ENCODE assay signal across 16 cellular contexts in the genomic region with DNA sequence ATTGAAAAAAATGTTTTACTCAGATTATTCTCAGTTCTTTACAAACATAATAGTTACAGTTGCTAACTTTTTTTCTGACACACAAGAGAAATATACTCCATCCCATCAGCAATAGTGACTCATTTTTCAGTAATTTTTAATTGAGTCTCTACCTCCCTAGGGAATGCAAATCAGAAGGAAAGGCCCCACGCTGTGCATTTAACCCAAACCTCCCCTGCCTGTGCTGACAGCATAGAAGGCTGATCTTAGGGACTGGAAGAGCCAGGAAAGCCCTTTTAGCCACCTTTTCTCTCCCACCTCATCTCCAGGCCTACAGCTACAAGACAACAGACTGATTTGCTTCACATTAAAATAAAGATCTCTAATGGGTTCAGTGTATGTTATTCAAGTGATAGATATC. TPM values are rescaled to one million over a fixed set of nuclear protein-coding genes. Genes with fewer than 3 reads are reported as not detected.
DNase-seq lines count a peak whose midpoint lies in the region; ATAC-seq, FAIRE-seq and TF ChIP-seq lines count a peak whose summit lies in the region.
"Had no signal": no experiment of that assay in that cellular context is flagged by ENCODE, and none has a peak within 500 bp of the region (broad histone marks: within the 10 kb centered on the region; RNA-seq: fewer than 3 reads in every experiment).

No MANE protein-coding gene starts in this region.

- H3K4me3 ChIP-seq in BE2C (ENCODE audit: low read depth, low read length) (no peak overlapping the region), mammary epithelial cell (replicated peaks in 1 of 3; ENCODE audit: insufficient read depth in 1 of 3, low read depth in 2 of 3, low read length in 3 of 3) (no peak overlapping the region), mesendoderm (ENCODE audit: low read length) (no peak overlapping the region)
- H3K4me3 ChIP-seq: ascending aorta had no signal

- no peak for TF ChIP-seq POLR2A in GM12892 (IDR thresholded peaks at IDR 0.05; ENCODE audit: low read depth, low read length)

- no peak overlapping the region for H3K23ac ChIP-seq in mesendoderm (ENCODE audit: low read length)

- H2AFZ ChIP-seq in mammary epithelial cell (ENCODE audit: low read depth, low read length): no peak overlapping the region

- H3K9ac ChIP-seq in mammary epithelial cell (ENCODE audit: insufficient read depth, low read length) (no peak overlapping the region), mesendoderm (ENCODE audit: low read length) (no peak overlapping the region)

- H2BK120ac ChIP-seq in mesendoderm (ENCODE audit: low read depth, low read length): no peak overlapping the region

- H3K27ac ChIP-seq in mammary epithelial cell (ENCODE audit: insufficient read depth, low read depth, low read length) (no peak overlapping the region), mesendoderm (ENCODE audit: low read depth, low read length) (no peak overlapping the region)
- H3K27ac ChIP-seq: ascending aorta had no signal

- CTCF ChIA-PET in mammary epithelial cell (lab: Charles Lee; ENCODE audit: low non-redundant PET): no interaction called here

- H2AK5ac ChIP-seq in mesendoderm (ENCODE audit: low read length): no peak overlapping the region

- H3K4ac ChIP-seq in mesendoderm (ENCODE audit: low read depth, low read length): no peak overlapping the region

- no peaks in the 10 kb centered on the region for H3K36me3 ChIP-seq in BE2C
- no peaks in the 10 kb centered on the region for H3K36me3 ChIP-seq in mammary epithelial cell (ENCODE audit: insufficient read depth, low read length)
- H3K36me3 ChIP-seq in mesendoderm (ENCODE audit: control insufficient read depth, insufficient read depth, low read length): no peaks in the 10 kb centered on the region
- H3K36me3 ChIP-seq: ascending aorta had no signal

- no peak overlapping the region for H3K18ac ChIP-seq in mesendoderm (ENCODE audit: low read length)

- no peak overlapping the region for H2BK5ac ChIP-seq in mesendoderm (ENCODE audit: low read length)

- dilution Hi-C loops in mammary epithelial cell (cut with HindIII; ENCODE audit: low sequenced_read_pairs): no loop called here

- H3K4me1 ChIP-seq in BE2C: peaks cover 35% of the 10 kb centered on the region
- H3K4me1 ChIP-seq in mammary epithelial cell (ENCODE audit: insufficient read depth, low read length): no peaks in the 10 kb centered on the region
- H3K4me1 ChIP-seq in mesendoderm (ENCODE audit: control insufficient read depth, low read depth, low read length): no peaks in the 10 kb centered on the region
- H3K4me1 ChIP-seq: ascending aorta had no signal

- no peak overlapping the region for H2BK15ac ChIP-seq in mesendoderm (replicated peaks; ENCODE audit: low read depth)

- in situ Hi-C loops in mammary epithelial cell (cut with MboI; ENCODE audit: low sequenced_read_pairs in 2 of 2): no loop called here

- ATAC-seq in HG02981 (IDR thresholded peaks at IDR 0.05; ENCODE audit: unreplicated experiment) (no peak), GM19324 (IDR thresholded peaks at IDR 0.05; ENCODE audit: low FRiP score, unreplicated experiment) (no peak), HG02938 (IDR thresholded peaks at IDR 0.05; ENCODE audit: unreplicated experiment) (no peak)
- ATAC-seq: left colon had no signal

- 67% methylated on average over 1 of the region's 1 CpG for WGBS in mammary epithelial cell (ENCODE audit: low coverage, missing lambda C conversion rate)
- no CpG with 5 or more reads among the region's 1 CpG for WGBS in mesendoderm (ENCODE audit: extremely low coverage, insufficient coverage, low lambda C conversion rate)

- intact Hi-C loops in mammary epithelial cell (cut with micrococcal nuclease): no loop called here

- no peak overlapping the region for H4K8ac ChIP-seq in mesendoderm (ENCODE audit: low read depth, low read length)

- H4K5ac ChIP-seq in mesendoderm (ENCODE audit: low read length): no peak overlapping the region

- TF ChIP-seq CTCF in BE2C (IDR thresholded peaks at IDR 0.05; ENCODE audit: low read depth, low read length) (no peak), mammary epithelial cell (conservative IDR thresholded peaks at IDR 0.05 in 1 of 2, IDR thresholded peaks at IDR 0.05 in 1 of 2; ENCODE audit: extremely low read depth in 1 of 2, insufficient read depth in 1 of 2, low read depth in 1 of 2, low read length in 2 of 2) (no peak)

- H3K79me2 ChIP-seq in mammary epithelial cell (ENCODE audit: insufficient read depth, low read length) (no peaks in the 10 kb centered on the region), mesendoderm (ENCODE audit: control insufficient read depth, insufficient read depth, low read length) (no peaks in the 10 kb centered on the region)

- FAIRE-seq in GM12892 (lab: Jason Lieb, UNC): no peak
- FAIRE-seq: GM12891, HTR-8/SVneo had no signal

- H4K20me1 ChIP-seq in mammary epithelial cell (ENCODE audit: insufficient read depth, low read length): no peaks in the 10 kb centered on the region

- no peak overlapping the region for H3K56ac ChIP-seq in mesendoderm (ENCODE audit: low read length)

- no peaks in the 10 kb centered on the region for H3K79me1 ChIP-seq in mesendoderm (ENCODE audit: low read length)

- no peak overlapping the region for H3K4me2 ChIP-seq in mammary epithelial cell (ENCODE audit: insufficient read depth, low read depth, low read length)
- H3K4me2 ChIP-seq in mesendoderm (ENCODE audit: low read length): no peak overlapping the region

- H3K9me3 ChIP-seq in BE2C: no peaks in the 10 kb centered on the region
- H3K9me3 ChIP-seq in mammary epithelial cell (replicated peaks; ENCODE audit: insufficient read depth, low read length): peaks cover 4% of the 10 kb centered on the region
- H3K9me3 ChIP-seq: ascending aorta had no signal

- DNase-seq in BE2C (peak; percentile 50), LHCN-M2 (ENCODE audit: low read depth) (peak; percentile 86), mammary epithelial cell (peak; percentile 51), mesendoderm (peak; percentile 70), GM12892 (ENCODE audit: insufficient read length) (no peak)
- DNase-seq: activated CD8-positive, alpha-beta memory T cell treated with anti-CD3 and anti-CD28 coated beads, Interleukin-2, amount 50 U/mL, for 48 hours; left colon; NCI-H2029 treated with DMSO at 0.1 percent for 48 hours; occipital lobe; stimulated activated CD4-positive, alpha-beta T cell treated with anti-CD3 and anti-CD28 coated beads, Interleukin-4, amount 100 ng/mL, for 4 hours had no signal

- BruUV-seq in mammary epithelial cell (replicated peaks; lab: Mats Ljungman, UMichigan): no TSS peak

- H3K27me3 ChIP-seq in BE2C (no peaks in the 10 kb centered on the region), mammary epithelial cell (ENCODE audit: insufficient read depth, low read length) (peaks cover 6% of the 10 kb centered on the region), mesendoderm (ENCODE audit: insufficient read depth, low read length, poor library complexity) (no peaks in the 10 kb centered on the region)
- H3K27me3 ChIP-seq: ascending aorta had no signal

RNA-seq across cellular contexts. Expression of gene PIK3CG, which starts 24.7 kb away (rescaled TPM):
- polyA plus RNA-seq in BE2C (2012; ENCODE audit: insufficient read depth, insufficient read length, low read depth): not detected
- total RNA-seq in LHCN-M2 (2014; rRNA removed) (not detected in 2 replicates), mammary epithelial cell (not detected)
- not detected for polyA plus RNA-seq in LHCN-M2 (2012)
- not detected for polyA plus RNA-seq in mammary epithelial cell
- not detected for polyA minus RNA-seq in mammary epithelial cell
- 0.18 TPM for polyA plus RNA-seq in mesendoderm (2013, experiment 1 of 2)
- 0.17 TPM for polyA plus RNA-seq in mesendoderm (2013, experiment 2 of 2)
- polyA plus RNA-seq in GM12892 (2012; ENCODE audit: missing spikeins): 5.5 TPM
